ENCODE assay signal across 1 cellular context in the genomic region with DNA sequence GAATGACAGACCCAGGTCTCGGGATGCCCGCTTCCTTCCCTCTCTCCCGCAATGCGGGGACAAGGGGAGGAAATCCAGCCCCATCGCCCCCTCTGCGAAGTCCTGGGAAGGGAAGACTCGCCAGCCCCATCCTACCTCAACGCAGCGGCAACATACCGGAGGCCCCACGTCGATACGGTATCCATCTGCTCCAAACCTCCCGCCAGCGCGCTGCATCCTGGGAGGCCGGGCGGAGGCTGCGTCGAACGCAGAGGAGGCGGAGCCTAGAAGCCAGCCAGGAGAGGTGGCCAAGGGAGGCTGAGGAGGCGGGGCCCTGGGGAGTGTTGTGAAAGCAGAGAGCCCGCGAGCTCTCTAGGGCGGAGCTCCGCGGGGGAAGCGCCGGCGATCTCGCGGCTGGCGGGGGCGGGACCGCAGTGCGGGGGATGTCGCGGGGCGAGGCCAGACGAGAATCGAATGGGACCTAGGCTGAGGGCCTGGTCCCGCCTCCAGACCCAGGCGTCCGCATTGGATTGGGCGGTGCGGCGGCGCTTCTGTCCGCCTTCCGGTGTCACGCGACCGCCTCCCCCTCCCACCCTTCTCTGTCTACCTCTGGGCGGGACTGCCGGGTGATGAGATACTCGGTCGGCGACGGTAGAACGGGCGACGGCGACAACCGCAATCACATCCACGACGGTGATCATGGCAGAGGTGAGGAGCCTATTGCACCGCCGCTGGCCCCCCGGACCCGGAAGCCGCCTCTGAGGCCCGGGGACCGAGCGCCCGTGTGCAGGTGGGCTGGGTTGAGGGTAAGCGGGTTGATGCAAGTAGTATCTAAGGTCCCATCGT.
TF ChIP-seq lines count a peak whose summit lies in the region.

A gene (minus strand): TSS at position 219 of the 825 bp plus-strand sequence. CDS start 7,559 bp downstream, outside the sequence.
A gene (plus strand): TSS at position 571 of the 825 bp plus-strand sequence. CDS start 108 bp downstream, at position 679.

TF ChIP-seq in HepG2, 621 proteins besides CTCF, POLR2A, EP300 and RAD21 (continued from another document and continues in another):
- TF ChIP-seq, protein P1, sequence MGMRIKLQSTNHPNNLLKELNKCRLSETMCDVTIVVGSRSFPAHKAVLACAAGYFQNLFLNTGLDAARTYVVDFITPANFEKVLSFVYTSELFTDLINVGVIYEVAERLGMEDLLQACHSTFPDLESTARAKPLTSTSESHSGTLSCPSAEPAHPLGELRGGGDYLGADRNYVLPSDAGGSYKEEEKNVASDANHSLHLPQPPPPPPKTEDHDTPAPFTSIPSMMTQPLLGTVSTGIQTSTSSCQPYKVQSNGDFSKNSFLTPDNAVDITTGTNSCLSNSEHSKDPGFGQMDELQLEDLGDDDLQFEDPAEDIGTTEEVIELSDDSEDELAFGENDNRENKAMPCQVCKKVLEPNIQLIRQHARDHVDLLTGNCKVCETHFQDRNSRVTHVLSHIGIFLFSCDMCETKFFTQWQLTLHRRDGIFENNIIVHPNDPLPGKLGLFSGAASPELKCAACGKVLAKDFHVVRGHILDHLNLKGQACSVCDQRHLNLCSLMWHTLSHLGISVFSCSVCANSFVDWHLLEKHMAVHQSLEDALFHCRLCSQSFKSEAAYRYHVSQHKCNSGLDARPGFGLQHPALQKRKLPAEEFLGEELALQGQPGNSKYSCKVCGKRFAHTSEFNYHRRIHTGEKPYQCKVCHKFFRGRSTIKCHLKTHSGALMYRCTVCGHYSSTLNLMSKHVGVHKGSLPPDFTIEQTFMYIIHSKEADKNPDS (CRISPR knock-in tag; IDR thresholded peaks at IDR 0.05), result no peak
- peak; percentile 77 for TF ChIP-seq NFYC (CRISPR knock-in tag; IDR thresholded peaks at IDR 0.05)
- TF ChIP-seq RFX1 (IDR thresholded peaks at IDR 0.05), result peak; percentile 12; the same call in 1 of the 2 replicates
- peak; percentile 92 for TF ChIP-seq GATAD1 (CRISPR knock-in tag; IDR thresholded peaks at IDR 0.05)
- TF ChIP-seq, protein P2, sequence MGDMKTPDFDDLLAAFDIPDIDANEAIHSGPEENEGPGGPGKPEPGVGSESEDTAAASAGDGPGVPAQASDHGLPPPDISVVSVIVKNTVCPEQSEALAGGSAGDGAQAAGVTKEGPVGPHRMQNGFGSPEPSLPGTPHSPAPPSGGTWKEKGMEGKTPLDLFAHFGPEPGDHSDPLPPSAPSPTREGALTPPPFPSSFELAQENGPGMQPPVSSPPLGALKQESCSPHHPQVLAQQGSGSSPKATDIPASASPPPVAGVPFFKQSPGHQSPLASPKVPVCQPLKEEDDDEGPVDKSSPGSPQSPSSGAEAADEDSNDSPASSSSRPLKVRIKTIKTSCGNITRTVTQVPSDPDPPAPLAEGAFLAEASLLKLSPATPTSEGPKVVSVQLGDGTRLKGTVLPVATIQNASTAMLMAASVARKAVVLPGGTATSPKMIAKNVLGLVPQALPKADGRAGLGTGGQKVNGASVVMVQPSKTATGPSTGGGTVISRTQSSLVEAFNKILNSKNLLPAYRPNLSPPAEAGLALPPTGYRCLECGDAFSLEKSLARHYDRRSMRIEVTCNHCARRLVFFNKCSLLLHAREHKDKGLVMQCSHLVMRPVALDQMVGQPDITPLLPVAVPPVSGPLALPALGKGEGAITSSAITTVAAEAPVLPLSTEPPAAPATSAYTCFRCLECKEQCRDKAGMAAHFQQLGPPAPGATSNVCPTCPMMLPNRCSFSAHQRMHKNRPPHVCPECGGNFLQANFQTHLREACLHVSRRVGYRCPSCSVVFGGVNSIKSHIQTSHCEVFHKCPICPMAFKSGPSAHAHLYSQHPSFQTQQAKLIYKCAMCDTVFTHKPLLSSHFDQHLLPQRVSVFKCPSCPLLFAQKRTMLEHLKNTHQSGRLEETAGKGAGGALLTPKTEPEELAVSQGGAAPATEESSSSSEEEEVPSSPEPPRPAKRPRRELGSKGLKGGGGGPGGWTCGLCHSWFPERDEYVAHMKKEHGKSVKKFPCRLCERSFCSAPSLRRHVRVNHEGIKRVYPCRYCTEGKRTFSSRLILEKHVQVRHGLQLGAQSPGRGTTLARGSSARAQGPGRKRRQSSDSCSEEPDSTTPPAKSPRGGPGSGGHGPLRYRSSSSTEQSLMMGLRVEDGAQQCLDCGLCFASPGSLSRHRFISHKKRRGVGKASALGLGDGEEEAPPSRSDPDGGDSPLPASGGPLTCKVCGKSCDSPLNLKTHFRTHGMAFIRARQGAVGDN (CRISPR knock-in tag; IDR thresholded peaks at IDR 0.05), result peak; percentile 77
- no peak for TF ChIP-seq SAFB2 (CRISPR knock-in tag; IDR thresholded peaks at IDR 0.05; ENCODE audit: borderline replicate concordance, low read depth)
- TF ChIP-seq ZNF550 (CRISPR knock-in tag; IDR thresholded peaks at IDR 0.05; ENCODE audit: borderline replicate concordance), result no peak
- TF ChIP-seq, protein P3, sequence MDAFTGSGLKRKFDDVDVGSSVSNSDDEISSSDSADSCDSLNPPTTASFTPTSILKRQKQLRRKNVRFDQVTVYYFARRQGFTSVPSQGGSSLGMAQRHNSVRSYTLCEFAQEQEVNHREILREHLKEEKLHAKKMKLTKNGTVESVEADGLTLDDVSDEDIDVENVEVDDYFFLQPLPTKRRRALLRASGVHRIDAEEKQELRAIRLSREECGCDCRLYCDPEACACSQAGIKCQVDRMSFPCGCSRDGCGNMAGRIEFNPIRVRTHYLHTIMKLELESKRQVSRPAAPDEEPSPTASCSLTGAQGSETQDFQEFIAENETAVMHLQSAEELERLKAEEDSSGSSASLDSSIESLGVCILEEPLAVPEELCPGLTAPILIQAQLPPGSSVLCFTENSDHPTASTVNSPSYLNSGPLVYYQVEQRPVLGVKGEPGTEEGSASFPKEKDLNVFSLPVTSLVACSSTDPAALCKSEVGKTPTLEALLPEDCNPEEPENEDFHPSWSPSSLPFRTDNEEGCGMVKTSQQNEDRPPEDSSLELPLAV (CRISPR knock-in tag; conservative IDR thresholded peaks at IDR 0.05; ENCODE audit: low read depth), result no peak
- peak; percentile 36; the same call in 1 of the 2 replicates for TF ChIP-seq SP5 (CRISPR knock-in tag; IDR thresholded peaks at IDR 0.05; ENCODE audit: borderline replicate concordance, low read depth)
- no peak for TF ChIP-seq SP1 (IDR thresholded peaks at IDR 0.05)
- no peak; the same call in 1 of the 2 replicates for TF ChIP-seq SP1 (CRISPR knock-in tag; IDR thresholded peaks at IDR 0.05)
- no peak for TF ChIP-seq ZNF234 (CRISPR knock-in tag; conservative IDR thresholded peaks at IDR 0.05)
- TF ChIP-seq MXI1 (IDR thresholded peaks at IDR 0.05; ENCODE audit: borderline replicate concordance, low read depth, low read length), result peak; percentile 85; the same call in 2 of the 3 replicates
- TF ChIP-seq AKAP8 (CRISPR knock-in tag; IDR thresholded peaks at IDR 0.05), result no peak
- TF ChIP-seq ATF1 (CRISPR knock-in tag; IDR thresholded peaks at IDR 0.05), result no peak
- no peak for TF ChIP-seq ZNF230 (CRISPR knock-in tag; IDR thresholded peaks at IDR 0.05)
- TF ChIP-seq, protein P4, sequence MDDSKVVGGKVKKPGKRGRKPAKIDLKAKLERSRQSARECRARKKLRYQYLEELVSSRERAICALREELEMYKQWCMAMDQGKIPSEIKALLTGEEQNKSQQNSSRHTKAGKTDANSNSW (CRISPR knock-in tag; IDR thresholded peaks at IDR 0.05; ENCODE audit: borderline replicate concordance), result no peak
- TF ChIP-seq ZNF530 (CRISPR knock-in tag; IDR thresholded peaks at IDR 0.05; ENCODE audit: low read depth), result no peak
- TF ChIP-seq ZNF256 (CRISPR knock-in tag; conservative IDR thresholded peaks at IDR 0.05), result no peak
- TF ChIP-seq ZNF839 (CRISPR knock-in tag; IDR thresholded peaks at IDR 0.05; ENCODE audit: borderline replicate concordance), result no peak
- TF ChIP-seq, protein P5, sequence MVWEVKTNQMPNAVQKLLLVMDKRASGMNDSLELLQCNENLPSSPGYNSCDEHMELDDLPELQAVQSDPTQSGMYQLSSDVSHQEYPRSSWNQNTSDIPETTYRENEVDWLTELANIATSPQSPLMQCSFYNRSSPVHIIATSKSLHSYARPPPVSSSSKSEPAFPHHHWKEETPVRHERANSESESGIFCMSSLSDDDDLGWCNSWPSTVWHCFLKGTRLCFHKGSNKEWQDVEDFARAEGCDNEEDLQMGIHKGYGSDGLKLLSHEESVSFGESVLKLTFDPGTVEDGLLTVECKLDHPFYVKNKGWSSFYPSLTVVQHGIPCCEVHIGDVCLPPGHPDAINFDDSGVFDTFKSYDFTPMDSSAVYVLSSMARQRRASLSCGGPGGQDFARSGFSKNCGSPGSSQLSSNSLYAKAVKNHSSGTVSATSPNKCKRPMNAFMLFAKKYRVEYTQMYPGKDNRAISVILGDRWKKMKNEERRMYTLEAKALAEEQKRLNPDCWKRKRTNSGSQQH (CRISPR knock-in tag; IDR thresholded peaks at IDR 0.05; ENCODE audit: low read depth), result 0 out of 2 replicates have a peak, but pooled peaks have one; percentile 63
- TF ChIP-seq ZNF703 (CRISPR knock-in tag; IDR thresholded peaks at IDR 0.05; ENCODE audit: borderline replicate concordance), result no peak
- TF ChIP-seq ZNF260 (CRISPR knock-in tag; IDR thresholded peaks at IDR 0.05; ENCODE audit: borderline replicate concordance, low read depth), result no peak
- TF ChIP-seq, protein P6, sequence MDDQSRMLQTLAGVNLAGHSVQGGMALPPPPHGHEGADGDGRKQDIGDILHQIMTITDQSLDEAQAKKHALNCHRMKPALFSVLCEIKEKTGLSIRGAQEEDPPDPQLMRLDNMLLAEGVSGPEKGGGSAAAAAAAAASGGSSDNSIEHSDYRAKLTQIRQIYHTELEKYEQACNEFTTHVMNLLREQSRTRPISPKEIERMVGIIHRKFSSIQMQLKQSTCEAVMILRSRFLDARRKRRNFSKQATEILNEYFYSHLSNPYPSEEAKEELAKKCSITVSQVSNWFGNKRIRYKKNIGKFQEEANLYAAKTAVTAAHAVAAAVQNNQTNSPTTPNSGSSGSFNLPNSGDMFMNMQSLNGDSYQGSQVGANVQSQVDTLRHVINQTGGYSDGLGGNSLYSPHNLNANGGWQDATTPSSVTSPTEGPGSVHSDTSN (CRISPR knock-in tag; IDR thresholded peaks at IDR 0.05; ENCODE audit: borderline replicate concordance), result no peak
- peak; percentile 14 for TF ChIP-seq SKI (IDR thresholded peaks at IDR 0.05; ENCODE audit: partially characterized antibody)
- no peak for TF ChIP-seq ZNF354B (CRISPR knock-in tag; IDR thresholded peaks at IDR 0.05)
- TF ChIP-seq, protein P7, sequence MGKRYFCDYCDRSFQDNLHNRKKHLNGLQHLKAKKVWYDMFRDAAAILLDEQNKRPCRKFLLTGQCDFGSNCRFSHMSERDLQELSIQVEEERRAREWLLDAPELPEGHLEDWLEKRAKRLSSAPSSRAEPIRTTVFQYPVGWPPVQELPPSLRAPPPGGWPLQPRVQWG (CRISPR knock-in tag; IDR thresholded peaks at IDR 0.05; ENCODE audit: borderline replicate concordance, low read depth), result no peak
- no peak for TF ChIP-seq HMG20A (CRISPR knock-in tag; IDR thresholded peaks at IDR 0.05; ENCODE audit: borderline replicate concordance)
- TF ChIP-seq, protein P8, sequence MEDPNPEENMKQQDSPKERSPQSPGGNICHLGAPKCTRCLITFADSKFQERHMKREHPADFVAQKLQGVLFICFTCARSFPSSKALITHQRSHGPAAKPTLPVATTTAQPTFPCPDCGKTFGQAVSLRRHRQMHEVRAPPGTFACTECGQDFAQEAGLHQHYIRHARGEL (CRISPR knock-in tag; IDR thresholded peaks at IDR 0.05), result no peak
- no peak for TF ChIP-seq FOXA3 (CRISPR knock-in tag; IDR thresholded peaks at IDR 0.05)
- no peak for TF ChIP-seq HMG20B (CRISPR knock-in tag; conservative IDR thresholded peaks at IDR 0.05)
- TF ChIP-seq, protein P9, sequence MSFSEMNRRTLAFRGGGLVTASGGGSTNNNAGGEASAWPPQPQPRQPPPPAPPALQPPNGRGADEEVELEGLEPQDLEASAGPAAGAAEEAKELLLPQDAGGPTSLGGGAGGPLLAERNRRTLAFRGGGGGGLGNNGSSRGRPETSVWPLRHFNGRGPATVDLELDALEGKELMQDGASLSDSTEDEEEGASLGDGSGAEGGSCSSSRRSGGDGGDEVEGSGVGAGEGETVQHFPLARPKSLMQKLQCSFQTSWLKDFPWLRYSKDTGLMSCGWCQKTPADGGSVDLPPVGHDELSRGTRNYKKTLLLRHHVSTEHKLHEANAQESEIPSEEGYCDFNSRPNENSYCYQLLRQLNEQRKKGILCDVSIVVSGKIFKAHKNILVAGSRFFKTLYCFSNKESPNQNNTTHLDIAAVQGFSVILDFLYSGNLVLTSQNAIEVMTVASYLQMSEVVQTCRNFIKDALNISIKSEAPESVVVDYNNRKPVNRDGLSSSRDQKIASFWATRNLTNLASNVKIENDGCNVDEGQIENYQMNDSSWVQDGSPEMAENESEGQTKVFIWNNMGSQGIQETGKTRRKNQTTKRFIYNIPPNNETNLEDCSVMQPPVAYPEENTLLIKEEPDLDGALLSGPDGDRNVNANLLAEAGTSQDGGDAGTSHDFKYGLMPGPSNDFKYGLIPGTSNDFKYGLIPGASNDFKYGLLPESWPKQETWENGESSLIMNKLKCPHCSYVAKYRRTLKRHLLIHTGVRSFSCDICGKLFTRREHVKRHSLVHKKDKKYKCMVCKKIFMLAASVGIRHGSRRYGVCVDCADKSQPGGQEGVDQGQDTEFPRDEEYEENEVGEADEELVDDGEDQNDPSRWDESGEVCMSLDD (CRISPR knock-in tag; IDR thresholded peaks at IDR 0.05; ENCODE audit: borderline replicate concordance), result no peak
- no peak for TF ChIP-seq SRSF9 (IDR thresholded peaks at IDR 0.05; ENCODE audit: borderline replicate concordance, insufficient read depth, low read depth, low read length, poor library complexity, severe bottlenecking)
- TF ChIP-seq ZMYM4 (CRISPR knock-in tag; IDR thresholded peaks at IDR 0.05), result peak; percentile 86
- no peak for TF ChIP-seq ZIK1 (CRISPR knock-in tag; IDR thresholded peaks at IDR 0.05; ENCODE audit: borderline replicate concordance, low read depth)
- TF ChIP-seq DMAP1 (CRISPR knock-in tag; IDR thresholded peaks at IDR 0.05), result peak; percentile 35; the same call in 1 of the 2 replicates
- no peak for TF ChIP-seq SRY (CRISPR knock-in tag; IDR thresholded peaks at IDR 0.05)
- TF ChIP-seq PITX1 (CRISPR knock-in tag; IDR thresholded peaks at IDR 0.05), result no peak
- TF ChIP-seq MAFF (IDR thresholded peaks at IDR 0.05; ENCODE audit: low read depth, low read length), result no peak
- TF ChIP-seq, protein P10, sequence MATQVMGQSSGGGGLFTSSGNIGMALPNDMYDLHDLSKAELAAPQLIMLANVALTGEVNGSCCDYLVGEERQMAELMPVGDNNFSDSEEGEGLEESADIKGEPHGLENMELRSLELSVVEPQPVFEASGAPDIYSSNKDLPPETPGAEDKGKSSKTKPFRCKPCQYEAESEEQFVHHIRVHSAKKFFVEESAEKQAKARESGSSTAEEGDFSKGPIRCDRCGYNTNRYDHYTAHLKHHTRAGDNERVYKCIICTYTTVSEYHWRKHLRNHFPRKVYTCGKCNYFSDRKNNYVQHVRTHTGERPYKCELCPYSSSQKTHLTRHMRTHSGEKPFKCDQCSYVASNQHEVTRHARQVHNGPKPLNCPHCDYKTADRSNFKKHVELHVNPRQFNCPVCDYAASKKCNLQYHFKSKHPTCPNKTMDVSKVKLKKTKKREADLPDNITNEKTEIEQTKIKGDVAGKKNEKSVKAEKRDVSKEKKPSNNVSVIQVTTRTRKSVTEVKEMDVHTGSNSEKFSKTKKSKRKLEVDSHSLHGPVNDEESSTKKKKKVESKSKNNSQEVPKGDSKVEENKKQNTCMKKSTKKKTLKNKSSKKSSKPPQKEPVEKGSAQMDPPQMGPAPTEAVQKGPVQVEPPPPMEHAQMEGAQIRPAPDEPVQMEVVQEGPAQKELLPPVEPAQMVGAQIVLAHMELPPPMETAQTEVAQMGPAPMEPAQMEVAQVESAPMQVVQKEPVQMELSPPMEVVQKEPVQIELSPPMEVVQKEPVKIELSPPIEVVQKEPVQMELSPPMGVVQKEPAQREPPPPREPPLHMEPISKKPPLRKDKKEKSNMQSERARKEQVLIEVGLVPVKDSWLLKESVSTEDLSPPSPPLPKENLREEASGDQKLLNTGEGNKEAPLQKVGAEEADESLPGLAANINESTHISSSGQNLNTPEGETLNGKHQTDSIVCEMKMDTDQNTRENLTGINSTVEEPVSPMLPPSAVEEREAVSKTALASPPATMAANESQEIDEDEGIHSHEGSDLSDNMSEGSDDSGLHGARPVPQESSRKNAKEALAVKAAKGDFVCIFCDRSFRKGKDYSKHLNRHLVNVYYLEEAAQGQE (IDR thresholded peaks at IDR 0.05; ENCODE audit: borderline replicate concordance in 1 of 2, low read depth in 1 of 2, low read length in 2 of 2), result no peak
